37 cellular contexts compared by ENCODE assay signal in genomic region chr17:61695779-61696337, GRCh38.
"Had no signal": no experiment of that assay in that cellular context is flagged by ENCODE, and none has a peak within 500 bp of the region (broad histone marks: within the 10 kb centered on the region; RNA-seq: fewer than 3 reads in every experiment).

No MANE protein-coding gene starts in this region.

- H3K27me3 ChIP-seq: adrenal gland, body of pancreas, cardiac muscle cell had no signal

- H3K27me3 Mint-ChIP-seq: activated B cell treated with CpG ODN at 0.5 μM for 24 hours; activated CD4-positive, alpha-beta memory T cell treated with anti-CD3 and anti-CD28 coated beads for 36 hours; activated CD4-positive, alpha-beta T cell treated with anti-CD3 and anti-CD28 coated beads, Interleukin-2, amount 10 ng/mL, durations not matched to agents 24 days and 14 days; activated CD8-positive, alpha-beta T cell treated with anti-CD3 and anti-CD28 coated beads for 36 hours; activated naive CD4-positive, alpha-beta T cell treated with anti-CD3 and anti-CD28 coated beads, Interleukin-2, amount 10 ng/mL, durations not matched to agents 7 days and 5 days; activated naive CD4-positive, alpha-beta T cell treated with anti-CD3 and anti-CD28 coated beads, Interleukin-2, amount 50 U/mL, for 24 hours; activated naive CD8-positive, alpha-beta T cell; activated T-helper 17 cell treated with anti-CD3 and anti-CD28 coated beads, Interleukin-2, amount 50 U/mL, for 72 hours; central memory CD8-positive, alpha-beta T cell had no signal

- ATAC-seq: activated CD8-positive, alpha-beta T cell treated with anti-CD3 and anti-CD28 coated beads for 36 hours; activated T-cell treated with anti-CD3 and anti-CD28 coated beads, Interleukin-2, amount 50 U/mL, for 4 hours; activated T-cell treated with anti-CD3 and anti-CD28 coated beads, Interleukin-2, amount 50 U/mL, for 72 hours; activated T-helper 17 cell treated with anti-CD3 and anti-CD28 coated beads, Interleukin-2, amount 50 U/mL, for 72 hours; body of pancreas had no signal

- FAIRE-seq: astrocyte, bronchial epithelial cell, TTC549 had no signal

- H3K27ac ChIP-seq: adrenal gland, body of pancreas, cardiac muscle cell, VCaP had no signal

- H3K36me3 ChIP-seq: adrenal gland, cardiac muscle cell had no signal

- H3K4me3 ChIP-seq: adrenal gland, body of pancreas, cardiac muscle cell had no signal

- H3K4me1 Mint-ChIP-seq: activated B cell treated with CpG ODN at 0.5 μM for 24 hours; activated CD4-positive, alpha-beta T cell treated with anti-CD3 and anti-CD28 coated beads, Interleukin-2, amount 10 ng/mL, durations not matched to agents 24 days and 14 days; activated naive CD4-positive, alpha-beta T cell treated with anti-CD3 and anti-CD28 coated beads, Interleukin-2, amount 10 ng/mL, durations not matched to agents 7 days and 5 days; activated naive CD4-positive, alpha-beta T cell treated with anti-CD3 and anti-CD28 coated beads, Interleukin-2, amount 50 U/mL, for 24 hours; activated T-helper 17 cell treated with anti-CD3 and anti-CD28 coated beads, Interleukin-2, amount 50 U/mL, for 72 hours; central memory CD8-positive, alpha-beta T cell had no signal

- H3K27ac Mint-ChIP-seq: activated B cell treated with CpG ODN at 0.5 μM for 24 hours; activated CD4-positive, alpha-beta memory T cell treated with anti-CD3 and anti-CD28 coated beads for 36 hours; activated CD4-positive, alpha-beta T cell treated with anti-CD3 and anti-CD28 coated beads, Interleukin-2, amount 10 ng/mL, durations not matched to agents 24 days and 14 days; activated CD8-positive, alpha-beta T cell treated with anti-CD3 and anti-CD28 coated beads for 36 hours; activated naive CD4-positive, alpha-beta T cell treated with anti-CD3 and anti-CD28 coated beads, Interleukin-2, amount 10 ng/mL, durations not matched to agents 7 days and 5 days; activated naive CD4-positive, alpha-beta T cell treated with anti-CD3 and anti-CD28 coated beads, Interleukin-2, amount 50 U/mL, for 24 hours; activated naive CD8-positive, alpha-beta T cell; activated T-cell treated with anti-CD3 and anti-CD28 coated beads, Interleukin-2, amount 50 U/mL, for 72 hours; activated T-helper 1 cell treated with anti-CD3 and anti-CD28 coated beads, Interleukin-12 subunit alpha, Interleukin-12 subunit beta, Interleukin-2, Interleukin-4 antibody, amounts not matched to agents 30 ng/mL and 10 ng/mL and 1 ng/mL, durations not matched to agents 14 hours and 24 hours and 36 hours; activated T-helper 17 cell treated with anti-CD3 and anti-CD28 coated beads, Interleukin-2, amount 50 U/mL, for 72 hours; T-helper 1 cell treated with Interleukin-12 subunit alpha and Interleukin-12 subunit beta and Interleukin-4 antibody, amounts not matched to agents 30 μg/mL and 1 μg/mL, for 36 hours; T-helper 2 cell treated with Interferon-gamma antibody and Interleukin-4, amounts not matched to agents 5 μg/mL and 100 μg/mL, for 36 hours had no signal

- H3K4me1 ChIP-seq: adrenal gland, body of pancreas had no signal

- H3K4me3 Mint-ChIP-seq: activated B cell treated with CpG ODN at 0.5 μM for 24 hours; activated CD4-positive, alpha-beta memory T cell treated with anti-CD3 and anti-CD28 coated beads for 36 hours; activated CD4-positive, alpha-beta T cell treated with anti-CD3 and anti-CD28 coated beads, Interleukin-2, amount 10 ng/mL, durations not matched to agents 24 days and 14 days; activated CD8-positive, alpha-beta T cell treated with anti-CD3 and anti-CD28 coated beads for 36 hours; activated naive CD4-positive, alpha-beta T cell treated with anti-CD3 and anti-CD28 coated beads, Interleukin-2, amount 10 ng/mL, durations not matched to agents 7 days and 5 days; activated naive CD4-positive, alpha-beta T cell treated with anti-CD3 and anti-CD28 coated beads, Interleukin-2, amount 50 U/mL, for 24 hours; activated naive CD8-positive, alpha-beta T cell; activated T-cell treated with anti-CD3 and anti-CD28 coated beads, Interleukin-2, amount 50 U/mL, for 4 hours; activated T-cell treated with anti-CD3 and anti-CD28 coated beads, Interleukin-2, amount 50 U/mL, for 72 hours; activated T-helper 1 cell treated with anti-CD3 and anti-CD28 coated beads, Interleukin-12 subunit alpha, Interleukin-12 subunit beta, Interleukin-2, Interleukin-4 antibody, amounts not matched to agents 30 ng/mL and 10 ng/mL and 1 ng/mL, durations not matched to agents 14 hours and 24 hours and 36 hours; activated T-helper 17 cell treated with anti-CD3 and anti-CD28 coated beads, Interleukin-2, amount 50 U/mL, for 72 hours; central memory CD8-positive, alpha-beta T cell; T-helper 1 cell treated with Interleukin-12 subunit alpha and Interleukin-12 subunit beta and Interleukin-4 antibody, amounts not matched to agents 30 μg/mL and 1 μg/mL, for 36 hours; T-helper 2 cell treated with Interferon-gamma antibody and Interleukin-4, amounts not matched to agents 5 μg/mL and 100 μg/mL, for 36 hours had no signal

- DNase-seq: activated B cell treated with CpG ODN at 0.5 μM for 24 hours; activated CD4-positive, alpha-beta memory T cell treated with anti-CD3 and anti-CD28 coated beads for 36 hours; activated CD4-positive, alpha-beta T cell treated with anti-CD3 and anti-CD28 coated beads for 4 hours; activated CD4-positive, alpha-beta T cell treated with anti-CD3 and anti-CD28 coated beads, Interleukin-2, amount 10 ng/mL, durations not matched to agents 24 days and 14 days; activated CD4-positive, alpha-beta T cell treated with anti-CD3 and anti-CD28 coated beads, Interleukin-2, amount 50 U/mL, for 1 hour; activated CD4-positive, alpha-beta T cell treated with anti-CD3 and anti-CD28 coated beads, Interleukin-2, amount 50 U/mL, for 4 hours; activated CD4-positive, CD25-positive, alpha-beta regulatory T cell treated with anti-CD3 and anti-CD28 coated beads, Interleukin-2, amount 50 U/mL, for 72 hours; activated CD8-positive, alpha-beta memory T cell treated with anti-CD3 and anti-CD28 coated beads, Interleukin-2, amount 50 U/mL, for 4 hours; activated CD8-positive, alpha-beta T cell treated with anti-CD3 and anti-CD28 coated beads for 36 hours; activated gamma-delta T cell; activated naive CD4-positive, alpha-beta T cell treated with anti-CD3 and anti-CD28 coated beads, Interleukin-2, amount 10 ng/mL, durations not matched to agents 7 days and 5 days; activated naive CD4-positive, alpha-beta T cell treated with Interleukin-2 at 50 U/mL for 16 hours; activated T-cell treated with anti-CD3 and anti-CD28 coated beads for 4 hours; activated T-cell treated with anti-CD3 and anti-CD28 coated beads, Interleukin-2, amount 50 U/mL, for 1 hour; activated T-cell treated with anti-CD3 and anti-CD28 coated beads, Interleukin-2, amount 50 U/mL, for 4 hours; activated T-cell treated with anti-CD3 and anti-CD28 coated beads, Interleukin-2, amount 50 U/mL, for 72 hours; adrenal gland; amniotic stem cell; aorta; body of pancreas; caudate nucleus; cerebellar nuclear complex; T-helper 1 cell; T-helper 2 cell; T-helper 9 cell had no signal
